In the genomic region with DNA sequence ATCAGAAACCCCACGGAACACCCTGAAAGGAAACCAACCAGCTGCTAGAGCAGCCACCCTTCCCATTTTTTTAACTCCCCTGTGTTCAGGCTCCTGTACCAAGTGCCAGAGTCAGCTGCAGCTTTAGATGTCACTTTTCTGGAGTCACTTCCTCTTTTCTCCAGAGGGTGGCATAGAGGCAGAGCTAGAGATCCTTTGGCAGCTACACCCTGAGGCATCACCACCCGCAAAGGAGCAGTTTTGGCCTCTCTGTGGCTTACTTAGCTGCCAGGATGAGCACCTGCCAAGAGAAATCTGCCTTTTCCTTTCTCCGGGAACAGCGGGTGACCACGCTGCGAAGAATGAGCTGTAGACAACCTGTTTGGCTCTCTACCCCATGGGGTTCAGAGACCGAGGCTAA, we compare ENCODE assay signal across 8 cellular contexts. TPM values are rescaled to one million over a fixed set of nuclear protein-coding genes. Genes with fewer than 3 reads are reported as not detected.
DNase-seq lines count a peak whose midpoint lies in the region; ATAC-seq and TF ChIP-seq lines count a peak whose summit lies in the region.

No MANE protein-coding gene starts in this region.

- no peak overlapping the region for H3K27ac Mint-ChIP-seq in CD4-positive, alpha-beta T cell

- no peaks in the 10 kb centered on the region for H3K36me3 Mint-ChIP-seq in CD4-positive, alpha-beta T cell (ENCODE audit: low read depth)

- H3K9me3 Mint-ChIP-seq in CD4-positive, alpha-beta T cell = no peaks in the 10 kb centered on the region

- peaks cover 14% of the 10 kb centered on the region for H3K27me3 Mint-ChIP-seq in CD4-positive, alpha-beta T cell

- no peak overlapping the region for H2AFZ ChIP-seq in osteoblast (ENCODE audit: low read length)

- no peaks in the 10 kb centered on the region for H4K20me1 ChIP-seq in osteoblast (ENCODE audit: insufficient read depth, low read length)

- H3K79me2 ChIP-seq in osteoblast (ENCODE audit: insufficient read depth, low read length) = no peaks in the 10 kb centered on the region

- no peaks in the 10 kb centered on the region for H3K36me3 ChIP-seq in osteoblast (ENCODE audit: insufficient read depth, low read length)

- POLR2A ChIA-PET in CD4-positive, alpha-beta T cell (lab: Charles Lee) = no interaction called here

- no peaks in the 10 kb centered on the region for H3K4me1 ChIP-seq in osteoblast (ENCODE audit: insufficient read depth, low read length)

- peaks cover 39% of the 10 kb centered on the region for H3K27me3 ChIP-seq in osteoblast (ENCODE audit: insufficient read depth, low read length)
- H3K27me3 ChIP-seq in CD4-positive, alpha-beta T cell (ENCODE audit: control insufficient read depth, insufficient read depth, low read length) = no peaks in the 10 kb centered on the region

- no peaks in the 10 kb centered on the region for H3K4me1 Mint-ChIP-seq in CD4-positive, alpha-beta T cell (ENCODE audit: low read depth)

- CTCF ChIA-PET in CD4-positive, alpha-beta T cell (lab: Charles Lee) = no interaction called here

- no peak overlapping the region for H3K4me3 Mint-ChIP-seq in CD4-positive, alpha-beta T cell

- no peaks in the 10 kb centered on the region for H3K9me3 ChIP-seq in osteoblast (ENCODE audit: low read depth, low read length)
- H3K9me3 ChIP-seq in CD4-positive, alpha-beta T cell (ENCODE audit: control insufficient read depth, low read length) = no peaks in the 10 kb centered on the region

- ATAC-seq in GM18909 (IDR thresholded peaks at IDR 0.05; ENCODE audit: poor library complexity, unreplicated experiment) = peak; percentile 44
- ATAC-seq in CD4-positive, alpha-beta T cell (ENCODE audit: poor library complexity) = no peak

- no peak overlapping the region for H3K4me2 ChIP-seq in osteoblast (ENCODE audit: insufficient read depth, low read length)

- DNase-seq in NCI-H2107 (lab: John Stamatoyannopoulos, UW) (peak; percentile 22), cerebellar cortex (ENCODE audit: low spot score) (peak; percentile 51), osteoblast (ENCODE audit: insufficient read length, low spot score, missing footprints) (peak; percentile 67)
- DNase-seq in effector CD4-positive, alpha-beta T cell = no peak
- no peak for DNase-seq in stimulated activated naive CD4-positive, alpha-beta T cell (lab: John Stamatoyannopoulos, UW)
- no peak for DNase-seq in CD4-positive, alpha-beta T cell

- H3K4me3 ChIP-seq in osteoblast (ENCODE audit: insufficient read depth, low read length) = no peak overlapping the region

- no peak overlapping the region for H3K27ac ChIP-seq in 22Rv1
- H3K27ac ChIP-seq in osteoblast (ENCODE audit: low read depth, low read length) = no peak overlapping the region
- no peak overlapping the region for H3K27ac ChIP-seq in CD4-positive, alpha-beta T cell (ENCODE audit: low read depth, low read length)

- TF ChIP-seq CTCF in 22Rv1 (IDR thresholded peaks at IDR 0.05) (peak; percentile 35), osteoblast (IDR thresholded peaks at IDR 0.05; ENCODE audit: extremely low read depth, low read depth, low read length) (peak; percentile 42)
- no peak for TF ChIP-seq CTCF in CD4-positive, alpha-beta T cell (IDR thresholded peaks at IDR 0.05)

- intact Hi-C loops in CD4-positive, alpha-beta T cell (cut with DNase I, micrococcal nuclease) = no loop called here

RNA-seq across cellular contexts. Expression of a gene that starts 58.0 kb away (rescaled TPM):
- 8.0 and 25.9 TPM in 2 replicates for total RNA-seq in osteoblast
- not detected for total RNA-seq in CD4-positive, alpha-beta T cell

Comparison
In these comparisons a context has a peak if more than half of its experiments do, and no peak if none do; other contexts are left out.
1. DNase-seq: peak in NCI-H2107 (single experiment), cerebellar cortex (single experiment) and osteoblast (single experiment); none in effector CD4-positive, alpha-beta T cell (single experiment), stimulated activated naive CD4-positive, alpha-beta T cell (0 of 6) and CD4-positive, alpha-beta T cell (0 of 10).